Comparison of ENCODE assay signal across 16 cellular contexts in the genomic region with DNA sequence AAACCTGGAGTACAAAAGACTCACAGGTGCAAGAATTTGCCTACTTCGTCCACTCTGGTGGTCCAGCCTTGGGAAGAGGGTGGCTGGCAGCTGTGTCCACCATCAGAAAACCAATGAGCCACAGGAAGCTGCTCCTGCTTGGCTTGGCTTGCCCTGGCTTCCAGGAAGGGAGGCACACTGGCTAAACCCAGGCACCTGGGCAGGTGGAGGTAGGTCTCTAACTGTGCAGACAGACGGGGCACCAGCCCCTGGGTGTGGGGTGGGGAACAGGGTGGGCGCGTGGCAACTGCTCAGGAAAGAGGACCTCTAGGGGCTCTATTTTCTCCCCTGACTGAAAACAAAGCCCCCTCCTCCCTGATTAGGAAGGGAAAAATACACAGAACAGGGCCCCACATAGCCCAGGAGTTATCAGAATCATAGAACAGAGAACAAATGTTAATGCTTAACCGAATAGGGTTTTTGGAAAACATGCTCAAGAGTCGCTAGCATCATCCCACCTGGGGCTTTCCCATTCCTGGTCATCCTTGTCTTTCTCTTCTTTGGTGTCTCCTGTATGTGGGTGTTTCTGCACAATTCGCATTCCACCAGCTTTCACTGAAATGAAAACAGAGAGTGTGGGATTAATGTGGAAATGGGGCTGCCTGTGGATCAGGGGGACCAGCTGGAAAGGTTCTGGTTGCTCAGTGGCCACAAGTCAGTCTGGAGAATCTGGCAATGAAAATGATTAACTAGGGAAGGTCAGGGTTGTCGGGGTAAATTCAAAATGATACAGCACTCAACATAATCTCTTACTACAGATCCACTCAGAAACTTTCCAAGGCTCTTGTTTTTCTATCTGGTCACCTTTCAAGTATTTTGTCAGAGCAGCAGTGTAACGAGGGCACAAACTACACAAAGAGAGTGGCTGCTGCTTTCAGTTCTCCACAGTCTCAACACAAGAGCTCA. TPM values are rescaled to one million over a fixed set of nuclear protein-coding genes. Genes with fewer than 3 reads are reported as not detected.
DNase-seq lines count a peak whose midpoint lies in the region; ATAC-seq and TF ChIP-seq lines count a peak whose summit lies in the region.
"Had no signal": no experiment of that assay in that cellular context is flagged by ENCODE, and none has a peak within 500 bp of the region (broad histone marks: within the 10 kb centered on the region; RNA-seq: fewer than 3 reads in every experiment).

No MANE protein-coding gene starts in this region.

- H3K27ac ChIP-seq in Peyer's patch: peak overlapping the region in 3 of 4 donors; percentile 10 to 60 (median 42)
- H3K27ac ChIP-seq in CD4-positive, alpha-beta T cell (ENCODE audit: low read depth, low read length): no peak overlapping the region
- H3K27ac ChIP-seq: heart right ventricle, PC-9 had no signal

- in situ Hi-C loops in Caki2 (cut with HindIII; ENCODE audit: low pct_unique_long_range_greater_than_20kb, low sequenced_read_pairs) (no loop called here), KBM-7 (cut with MboI; ENCODE audit: low pct_unique_long_range_greater_than_20kb, low sequenced_read_pairs) (no loop called here)

- intact Hi-C loops in mucosa of descending colon (cut with DNase I, micrococcal nuclease): no loop called here
- intact Hi-C loops in CD4-positive, alpha-beta T cell (cut with DNase I, micrococcal nuclease): no loop called here

- peaks cover 92% of the 10 kb centered on the region for H3K36me3 Mint-ChIP-seq in CD4-positive, alpha-beta T cell (ENCODE audit: low read depth)
- peaks cover 72% of the 10 kb centered on the region for H3K36me3 Mint-ChIP-seq in T-cell

- peaks cover 0 to 40% (median 0%) of the 10 kb centered on the region in 3 donors for H3K36me3 ChIP-seq in Peyer's patch
- no peaks in the 10 kb centered on the region for H3K36me3 ChIP-seq in mucosa of descending colon (ENCODE audit: low read depth)

- no peaks in the 10 kb centered on the region for H3K4me1 Mint-ChIP-seq in CD4-positive, alpha-beta T cell (ENCODE audit: low read depth)
- peaks cover 0 to 11% (median 8%) of the 10 kb centered on the region in 3 donors for H3K4me1 Mint-ChIP-seq in T-cell

- TF ChIP-seq CTCF in Peyer's patch (IDR thresholded peaks at IDR 0.05): no peak
- no peak for TF ChIP-seq CTCF in mucosa of descending colon (IDR thresholded peaks at IDR 0.05)
- no peak for TF ChIP-seq CTCF in CD4-positive, alpha-beta T cell (IDR thresholded peaks at IDR 0.05)

- H3K9me3 ChIP-seq in Peyer's patch: no peaks in the 10 kb centered on the region
- no peaks in the 10 kb centered on the region for H3K9me3 ChIP-seq in mucosa of descending colon
- no peaks in the 10 kb centered on the region for H3K9me3 ChIP-seq in CD4-positive, alpha-beta T cell (ENCODE audit: control insufficient read depth, low read length)

- no peak overlapping the region for H3K27ac Mint-ChIP-seq in CD4-positive, alpha-beta T cell
- no peak overlapping the region for H3K27ac Mint-ChIP-seq in T-cell
- H3K27ac Mint-ChIP-seq: activated CD4-positive, alpha-beta T cell treated with anti-CD3 and anti-CD28 coated beads, Interleukin-2, amount 10 ng/mL, durations not matched to agents 24 days and 14 days; T-helper 1 cell treated with Interleukin-12 subunit alpha and Interleukin-12 subunit beta and Interleukin-4 antibody, amounts not matched to agents 30 μg/mL and 1 μg/mL, for 36 hours had no signal

- no peaks in the 10 kb centered on the region for H3K27me3 Mint-ChIP-seq in CD4-positive, alpha-beta T cell
- H3K27me3 Mint-ChIP-seq in T-cell: no peaks in the 10 kb centered on the region
- H3K27me3 Mint-ChIP-seq: activated CD4-positive, alpha-beta T cell treated with anti-CD3 and anti-CD28 coated beads, Interleukin-2, amount 10 ng/mL, durations not matched to agents 24 days and 14 days had no signal

- H3K4me3 ChIP-seq in Peyer's patch: no peak overlapping the region
- H3K4me3 ChIP-seq in mucosa of descending colon: no peak overlapping the region
- H3K4me3 ChIP-seq: heart right ventricle, lung, PC-9 had no signal

- peaks cover 0 to 16% (median 3%) of the 10 kb centered on the region in 4 donors for H3K4me1 ChIP-seq in Peyer's patch
- H3K4me1 ChIP-seq in mucosa of descending colon (ENCODE audit: low read depth): peaks cover 19% of the 10 kb centered on the region

- H3K9me3 Mint-ChIP-seq in CD4-positive, alpha-beta T cell: peaks cover 2% of the 10 kb centered on the region
- H3K9me3 Mint-ChIP-seq in T-cell: no peaks in the 10 kb centered on the region
- H3K9me3 Mint-ChIP-seq: activated CD4-positive, alpha-beta T cell treated with anti-CD3 and anti-CD28 coated beads, Interleukin-2, amount 10 ng/mL, durations not matched to agents 24 days and 14 days; activated T-cell treated with anti-CD3 and anti-CD28 coated beads, Interleukin-2, amount 50 U/mL, for 4 hours; T-helper 1 cell treated with Interleukin-12 subunit alpha and Interleukin-12 subunit beta and Interleukin-4 antibody, amounts not matched to agents 30 μg/mL and 1 μg/mL, for 36 hours had no signal

- H3K4me3 Mint-ChIP-seq in CD4-positive, alpha-beta T cell: no peak overlapping the region
- no peak overlapping the region for H3K4me3 Mint-ChIP-seq in T-cell
- H3K4me3 Mint-ChIP-seq: activated CD4-positive, alpha-beta T cell treated with anti-CD3 and anti-CD28 coated beads, Interleukin-2, amount 10 ng/mL, durations not matched to agents 24 days and 14 days; activated T-cell treated with anti-CD3 and anti-CD28 coated beads, Interleukin-2, amount 50 U/mL, for 4 hours; T-helper 1 cell treated with Interleukin-12 subunit alpha and Interleukin-12 subunit beta and Interleukin-4 antibody, amounts not matched to agents 30 μg/mL and 1 μg/mL, for 36 hours had no signal

- DNase-seq in Caki2 (ENCODE audit: low read depth) (peak; percentile 40), Peyer's patch (no peak), mucosa of descending colon (peak in 1 of 3 donors; percentile 37), KBM-7 (no peak), T-cell (no peak), T-helper 1 cell (no peak)
- DNase-seq in CD4-positive, alpha-beta T cell: no peak
- DNase-seq: activated CD4-positive, alpha-beta T cell treated with anti-CD3 and anti-CD28 coated beads, Interleukin-2, amount 10 ng/mL, durations not matched to agents 24 days and 14 days; activated T-cell treated with anti-CD3 and anti-CD28 coated beads, Interleukin-2, amount 50 U/mL, for 4 hours; cerebellar nuclear complex; heart right ventricle; NCI-H1048; PC-9 had no signal

- CTCF ChIA-PET in CD4-positive, alpha-beta T cell (lab: Charles Lee): no interaction called here
- CTCF ChIA-PET in T-cell (lab: Charles Lee): interaction anchor here in 1 of 2 donors (0.5 kb wide), 1 partner anchor 56 kb away, joined by 3 read pairs; no protein-coding TSS in a partner anchor

- ATAC-seq in HG02588 (IDR thresholded peaks at IDR 0.05; ENCODE audit: unreplicated experiment) (peak; percentile 40), mucosa of descending colon (peak; percentile 53), T-cell (replicated peaks in 1 of 4) (no peak)
- no peak for ATAC-seq in CD4-positive, alpha-beta T cell (ENCODE audit: poor library complexity)
- ATAC-seq: activated T-cell treated with anti-CD3 and anti-CD28 coated beads, Interleukin-2, amount 50 U/mL, for 4 hours; heart right ventricle had no signal

- no peaks in the 10 kb centered on the region for H3K27me3 ChIP-seq in Peyer's patch
- no peaks in the 10 kb centered on the region for H3K27me3 ChIP-seq in CD4-positive, alpha-beta T cell (ENCODE audit: control insufficient read depth, insufficient read depth, low read length)
- H3K27me3 ChIP-seq: heart right ventricle had no signal

- POLR2A ChIA-PET in CD4-positive, alpha-beta T cell (lab: Charles Lee): no interaction called here
- POLR2A ChIA-PET in T-cell (lab: Charles Lee): no interaction called here

- no peak for TF ChIP-seq POLR2A in Peyer's patch (IDR thresholded peaks at IDR 0.05)

RNA-seq across cellular contexts. Expression of gene DAP, which starts 13.1 kb away (rescaled TPM):
- total RNA-seq in Caki2 (2014; rRNA removed; shearing (Covaris generic); ENCODE audit: low replicate concordance): 10.5 and 14.9 TPM in 2 replicates
- total RNA-seq in Peyer's patch: 100 to 1,000 TPM in 2 of 4 donors, 10 to 100 TPM in 2; 52.0 to 138 (median 111) TPM
- total RNA-seq in mucosa of descending colon: 100 to 1,000 TPM in 2 of 3 donors, 10 to 100 TPM in 1; 63.7 to 125 (median 109) TPM
- total RNA-seq in CD4-positive, alpha-beta T cell: 10 to 100 TPM; 33.6 to 35.2 TPM
- total RNA-seq in T-cell: 10 to 100 TPM; 34.1 to 43.7 (median 36.3) TPM

Comparison
In these comparisons a context has a peak if more than half of its experiments do, and no peak if none do; other contexts are left out.
1. ATAC-seq: peak in HG02588 (single experiment) and mucosa of descending colon (single experiment); none in CD4-positive, alpha-beta T cell (single experiment) and T-cell (0 of 4).